Comparison of ENCODE assay signal across 13 cellular contexts in the genomic region with DNA sequence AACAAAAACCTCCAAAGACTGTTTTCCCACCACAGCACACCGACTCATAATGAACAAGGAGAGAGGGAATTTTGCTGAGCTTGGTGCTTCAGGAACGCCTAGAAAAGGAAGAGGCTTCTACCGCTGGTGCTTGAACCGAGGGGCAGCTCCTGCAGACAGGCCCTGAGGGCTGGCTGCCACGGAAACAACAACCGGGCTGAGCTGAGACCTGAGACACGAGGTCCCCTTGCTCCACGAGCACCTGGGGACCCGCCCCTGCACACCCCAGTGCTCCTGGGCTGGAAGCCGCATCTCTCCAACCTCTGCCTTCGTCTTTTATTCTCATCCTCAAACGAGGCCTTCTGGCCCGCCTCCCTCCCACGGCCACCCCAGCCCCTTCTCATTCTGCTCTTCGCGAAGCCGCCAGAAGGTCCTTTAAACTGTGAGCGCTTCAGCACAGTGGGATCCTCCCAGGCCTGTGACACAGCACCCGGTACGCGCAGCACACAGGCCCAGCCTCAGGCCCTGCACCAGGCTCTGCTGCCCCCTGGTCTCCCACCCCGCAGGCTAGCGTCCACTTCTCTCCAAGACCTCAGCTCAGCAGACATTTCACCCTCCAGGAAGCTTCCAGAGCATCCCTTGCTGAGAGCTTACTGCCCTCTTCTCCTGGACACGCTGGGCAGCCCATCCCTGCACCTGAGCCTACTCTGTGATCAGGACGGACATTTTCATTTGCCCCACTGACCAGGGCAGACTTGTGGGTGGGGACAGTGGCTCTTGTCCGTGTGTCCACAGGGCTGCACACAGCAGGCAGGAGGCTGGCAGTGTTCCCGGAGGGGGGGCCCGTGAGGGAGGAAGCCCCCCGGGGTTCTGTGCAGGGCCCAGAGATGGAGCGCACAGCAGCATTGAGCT.
A peak's percentile ranks its signal among the peaks of the same experiment; 100 is the strongest.
DNase-seq lines count a peak whose midpoint lies in the region; ATAC-seq and TF ChIP-seq lines count a peak whose summit lies in the region.
"Had no signal": no experiment of that assay in that cellular context is flagged by ENCODE, and none has a peak within 500 bp of the region (broad histone marks: within the 10 kb centered on the region; RNA-seq: fewer than 3 reads in every experiment).

No MANE protein-coding gene starts in this region.

- H3K9me3 ChIP-seq in HCT116 (ENCODE audit: control insufficient read depth in 1 of 2, insufficient read depth in 1 of 2, low read depth in 1 of 2, low read length in 2 of 2) = peaks cover 0 to 4% of the 10 kb centered on the region in 2 experiments; a peak in 1 of 4 replicates
- H3K9me3 ChIP-seq in esophagus muscularis mucosa = no peaks in the 10 kb centered on the region
- H3K9me3 ChIP-seq in trophoblast cell (ENCODE audit: insufficient read depth, low read depth, low read length) = peaks cover 21% of the 10 kb centered on the region
- H3K9me3 ChIP-seq: thyroid gland had no signal

- H3K4me1 Mint-ChIP-seq in activated T-cell treated with anti-CD3 and anti-CD28 coated beads, Interleukin-2, amount 50 U/mL, for 72 hours (ENCODE audit: low read depth) = no peaks in the 10 kb centered on the region
- H3K4me1 Mint-ChIP-seq: activated naive CD4-positive, alpha-beta T cell treated with anti-CD3 and anti-CD28 coated beads, Interleukin-2, amount 50 U/mL, for 24 hours had no signal

- peaks cover 13% of the 10 kb centered on the region for H3K27me3 Mint-ChIP-seq in activated T-cell treated with anti-CD3 and anti-CD28 coated beads, Interleukin-2, amount 50 U/mL, for 72 hours (ENCODE audit: low read depth)

- H2BK12ac ChIP-seq in trophoblast cell (ENCODE audit: low read length) = peak overlapping the region; percentile 37

- H3K36me3 Mint-ChIP-seq in activated T-cell treated with anti-CD3 and anti-CD28 coated beads, Interleukin-2, amount 50 U/mL, for 72 hours (ENCODE audit: insufficient read depth in 2 of 2) = no peaks in the 10 kb centered on the region
- H3K36me3 Mint-ChIP-seq: activated naive CD4-positive, alpha-beta T cell treated with anti-CD3 and anti-CD28 coated beads, Interleukin-2, amount 50 U/mL, for 24 hours had no signal

- POLR2A ChIA-PET in HCT116 (lab: Charles Lee) = no interaction called here

- H4K12ac ChIP-seq in trophoblast cell (ENCODE audit: low read depth, low read length) = no peak overlapping the region

- WGBS in esophagus muscularis mucosa = 89% methylated on average over 26 of the region's 30 CpGs
- WGBS in trophoblast cell (ENCODE audit: extremely low coverage, insufficient coverage, insufficient read length) = no CpG with 5 or more reads among the region's 30 CpGs

- H3K36me3 ChIP-seq in HCT116 (ENCODE audit: control insufficient read depth in 1 of 2, insufficient read depth in 2 of 2, low read length in 2 of 2) = no peaks in the 10 kb centered on the region
- no peaks in the 10 kb centered on the region for H3K36me3 ChIP-seq in esophagus muscularis mucosa
- no peaks in the 10 kb centered on the region for H3K36me3 ChIP-seq in trophoblast cell (ENCODE audit: control insufficient read depth in 1 of 2, insufficient read depth in 2 of 2, low read length in 2 of 2)
- H3K36me3 ChIP-seq: thyroid gland had no signal

- H3K9ac ChIP-seq in HCT116 (ENCODE audit: low read length) (no peak overlapping the region), trophoblast cell (ENCODE audit: low read length) (no peak overlapping the region)

- H3K23ac ChIP-seq in trophoblast cell (ENCODE audit: low read length) = no peak overlapping the region

- in situ Hi-C loops in GM13976 (cut with MboI; ENCODE audit: low sequenced_read_pairs, unreplicated experiment) = no loop called here

- no peak overlapping the region for H2AFZ ChIP-seq in HCT116 (ENCODE audit: low read depth, low read length, poor library complexity, severe bottlenecking)
- H2AFZ ChIP-seq in trophoblast cell (ENCODE audit: insufficient read depth, low read length, poor library complexity) = no peak overlapping the region

- H3K14ac ChIP-seq in trophoblast cell (ENCODE audit: low read length) = no peak overlapping the region

- H3K4me1 ChIP-seq in HCT116 (ENCODE audit: control insufficient read depth in 1 of 2, insufficient read depth in 2 of 2, low read length in 2 of 2) = peaks cover 11 to 19% of the 10 kb centered on the region in 2 experiments
- peaks cover 27 to 37% (median 31%) of the 10 kb centered on the region in 4 donors for H3K4me1 ChIP-seq in esophagus muscularis mucosa
- H3K4me1 ChIP-seq in trophoblast cell (ENCODE audit: control insufficient read depth in 1 of 2, insufficient read depth in 2 of 2, low read length in 2 of 2) = peaks cover 31 to 37% of the 10 kb centered on the region in 2 experiments

- H3K9me2 ChIP-seq in HCT116 (ENCODE audit: insufficient read depth) = no peaks in the 10 kb centered on the region

- RAD21 ChIA-PET in HCT116 (lab: Charles Lee; ENCODE audit: low non-redundant PET in 1 of 2, low total read pairs in 2 of 2, uncharacterized antibody in 2 of 2, unreplicated experiment in 2 of 2) = interaction anchor here in 1 of 2 experiments (1.1 to 2.0 kb wide), 2 partner anchors 31 to 156 kb away, joined by 3 to 7 read pairs; no protein-coding TSS in a partner anchor

- no peak overlapping the region for H2BK120ac ChIP-seq in trophoblast cell (ENCODE audit: insufficient read depth, low read length, poor library complexity)

- H3K4me3 Mint-ChIP-seq in activated T-cell treated with anti-CD3 and anti-CD28 coated beads, Interleukin-2, amount 50 U/mL, for 72 hours = no peak overlapping the region
- H3K4me3 Mint-ChIP-seq: activated naive CD4-positive, alpha-beta T cell treated with anti-CD3 and anti-CD28 coated beads, Interleukin-2, amount 50 U/mL, for 24 hours had no signal

- peak overlapping the region; percentile 39 for H3K4me2 ChIP-seq in HCT116 (ENCODE audit: low read length)
- H3K4me2 ChIP-seq in trophoblast cell (ENCODE audit: low read length) = no peak overlapping the region

- BruUV-seq in HCT116 (replicated peaks; lab: Mats Ljungman, UMichigan) = no TSS peak

- H4K20me1 ChIP-seq in HCT116 (ENCODE audit: insufficient read depth) = no peaks in the 10 kb centered on the region

- no peak overlapping the region for H3K18ac ChIP-seq in trophoblast cell (ENCODE audit: low read length)

- peak overlapping the region; percentile 10 for H2BK5ac ChIP-seq in trophoblast cell (ENCODE audit: low read depth, low read length, poor library complexity)

- no peak for TF ChIP-seq EP300 in esophagus muscularis mucosa (IDR thresholded peaks at IDR 0.05)

- H3K79me1 ChIP-seq in trophoblast cell (ENCODE audit: low read length) = peaks cover 3% of the 10 kb centered on the region

- H4K91ac ChIP-seq in trophoblast cell (ENCODE audit: low read depth, low read length) = peak overlapping the region; percentile 40

- H3K27ac Mint-ChIP-seq in activated T-cell treated with anti-CD3 and anti-CD28 coated beads, Interleukin-2, amount 50 U/mL, for 72 hours = no peak overlapping the region
- H3K27ac Mint-ChIP-seq: activated naive CD4-positive, alpha-beta T cell treated with anti-CD3 and anti-CD28 coated beads, Interleukin-2, amount 50 U/mL, for 24 hours had no signal

- TF ChIP-seq RAD21 in HCT116 (IDR thresholded peaks at IDR 0.05; ENCODE audit: low read depth) = no peak

- H3K4me3 ChIP-seq in HCT116 (replicated peaks in 1 of 2; ENCODE audit: low read depth in 1 of 2, low read length in 2 of 2) (no peak overlapping the region), esophagus muscularis mucosa (no peak overlapping the region), trophoblast cell (ENCODE audit: low read depth, low read length) (no peak overlapping the region)
- H3K4me3 ChIP-seq: K562, thyroid gland had no signal

- no peak overlapping the region for H2AK5ac ChIP-seq in trophoblast cell (ENCODE audit: low read length)

- TF ChIP-seq CTCF in HCT116 (IDR thresholded peaks at IDR 0.05 in 2 of 3, conservative IDR thresholded peaks at IDR 0.05 in 1 of 3; ENCODE audit: borderline replicate concordance in 1 of 3, insufficient read depth in 1 of 3, low read depth in 2 of 3, low read length in 2 of 3) (no peak), esophagus muscularis mucosa (IDR thresholded peaks at IDR 0.05) (no peak), GM13976 (IDR thresholded peaks at IDR 0.05; ENCODE audit: borderline replicate concordance, control extremely low read depth, extremely low read depth, insufficient read depth, missing control alignments) (no peak)

- no peak overlapping the region for H3K4ac ChIP-seq in trophoblast cell (ENCODE audit: low read depth, low read length)

- intact Hi-C loops in HCT116 (cut with micrococcal nuclease) = loop anchor here (5.0 kb wide), 2 partner anchors 158 to 223 kb away; no protein-coding TSS in a partner anchor
- intact Hi-C loops in esophagus muscularis mucosa (cut with DNase I) = no loop called here

- peak; percentile 37 for ATAC-seq in HCT116
- no peak for ATAC-seq in activated T-cell treated with anti-CD3 and anti-CD28 coated beads, Interleukin-2, amount 50 U/mL, for 72 hours (replicated peaks in 1 of 2)
- ATAC-seq: K562 had no signal

- TF ChIP-seq POLR2A in HCT116 (IDR thresholded peaks at IDR 0.05; ENCODE audit: borderline replicate concordance, extremely low read depth, insufficient read depth, insufficient read length) (no peak), esophagus muscularis mucosa (IDR thresholded peaks at IDR 0.05; ENCODE audit: low read depth) (no peak)

- H3K27ac ChIP-seq in HCT116 (ENCODE audit: low read depth, low read length) = no peak overlapping the region
- H3K27ac ChIP-seq in esophagus muscularis mucosa (replicated peaks in 1 of 4) = peak overlapping the region in 3 of 4 donors; percentile 27 to 47 (median 45)
- peak overlapping the region; percentile 54 for H3K27ac ChIP-seq in trophoblast cell (ENCODE audit: low read depth, low read length)
- H3K27ac ChIP-seq in substantia nigra (ENCODE audit: low read depth, low read length, poor library complexity, severe bottlenecking) = no peak overlapping the region
- H3K27ac ChIP-seq: thyroid gland had no signal

- no peak overlapping the region for H4K8ac ChIP-seq in trophoblast cell (ENCODE audit: low read depth, low read length)

- DNase-seq in HCT116 (ENCODE audit: low read depth, low spot score) = no peak
- peak; percentile 15 for DNase-seq in NCI-H69 (lab: John Stamatoyannopoulos, UW)
- DNase-seq in esophagus muscularis mucosa (ENCODE audit: extremely low spot score) = no peak
- no peak for DNase-seq in trophoblast cell
- DNase-seq in activated T-cell treated with anti-CD3 and anti-CD28 coated beads, Interleukin-2, amount 50 U/mL, for 72 hours = no peak
- no peak for DNase-seq in amygdala (lab: John Stamatoyannopoulos, UW)
- DNase-seq in GM13976 (ENCODE audit: low spot score) = no peak
- DNase-seq in substantia nigra (lab: John Stamatoyannopoulos, UW) = no peak
- DNase-seq: NCI-H1694 treated with DMSO at 0.1 percent for 48 hours, small intestine, thyroid gland had no signal

- H3K79me2 ChIP-seq in HCT116 (ENCODE audit: insufficient read depth, low read length) (no peaks in the 10 kb centered on the region), trophoblast cell (ENCODE audit: control insufficient read depth, insufficient read depth, low read length, poor library complexity) (peaks cover 2% of the 10 kb centered on the region)

- CTCF ChIA-PET in HCT116 (lab: Charles Lee) = interaction anchor here (2.5 to 3.4 kb wide), 2 partner anchors 156 to 175 kb away, joined by 10 to 21 read pairs; no protein-coding TSS in a partner anchor

- H3K27me3 ChIP-seq in HCT116 (ENCODE audit: insufficient read depth, low read length) (peaks cover 43% of the 10 kb centered on the region), esophagus muscularis mucosa (no peaks in the 10 kb centered on the region), trophoblast cell (ENCODE audit: insufficient read depth, low read length) (no peaks in the 10 kb centered on the region)
- H3K27me3 ChIP-seq: thyroid gland had no signal

- no peaks in the 10 kb centered on the region for H3K9me3 Mint-ChIP-seq in activated T-cell treated with anti-CD3 and anti-CD28 coated beads, Interleukin-2, amount 50 U/mL, for 72 hours
- H3K9me3 Mint-ChIP-seq: activated naive CD4-positive, alpha-beta T cell treated with anti-CD3 and anti-CD28 coated beads, Interleukin-2, amount 50 U/mL, for 24 hours had no signal

Comparison
In these comparisons a context has a peak if more than half of its experiments do, and no peak if none do; other contexts are left out.
1. H3K27ac ChIP-seq: peak in esophagus muscularis mucosa (3 of 4) and trophoblast cell (single experiment); none in HCT116 (single experiment) and substantia nigra (single experiment).